In genomic region chr20:61799928-61800327, GRCh38 we compare ENCODE assay signal across 29 cellular contexts.
"Had no signal": no experiment of that assay in that cellular context is flagged by ENCODE, and none has a peak within 500 bp of the region (broad histone marks: within the 10 kb centered on the region; RNA-seq: fewer than 3 reads in every experiment).

No MANE protein-coding gene starts in this region.

- H3K27ac ChIP-seq: dorsolateral prefrontal cortex, epithelial cell of prostate, foreskin keratinocyte, gastroesophageal sphincter, heart right ventricle, parathyroid adenoma, prostate gland, right atrium auricular region, sigmoid colon, thoracic aorta, tibial nerve, upper lobe of left lung had no signal

- DNase-seq: caudate nucleus; cerebellar nuclear complex; dorsolateral prefrontal cortex; effector CD4-positive, alpha-beta T cell; endodermal cell; foreskin keratinocyte; heart right ventricle; hippocampal formation; immature natural killer cell; islet precursor cell; nephron progenitor cell; occipital lobe; sigmoid colon; stimulated activated CD4-positive, alpha-beta T cell treated with anti-CD3 and anti-CD28 coated beads, Interleukin-4, amount 100 ng/mL, for 4 hours; stimulated activated naive B cell treated with anti-CD40 and anti-IgM and Interleukin-4, amounts not matched to agents 10 μg/mL and 1 μg/mL and 100 μg/mL, for 72 hours had no signal

- H3K79me2 ChIP-seq: parathyroid adenoma had no signal

- H2AFZ ChIP-seq: parathyroid adenoma had no signal

- H3K4me3 Mint-ChIP-seq: endodermal cell; immature natural killer cell; naive thymus-derived CD8-positive, alpha-beta T cell; nephron progenitor cell; stimulated activated naive B cell treated with anti-CD40 and anti-IgM and Interleukin-4, amounts not matched to agents 10 μg/mL and 1 μg/mL and 100 μg/mL, for 72 hours; stimulated activated naive CD8-positive, alpha-beta T cell treated with anti-CD3 and anti-CD28 coated beads, Interleukin-15, Interleukin-2, amounts not matched to agents 100 ng/mL and 50 ng/mL, for 24 hours had no signal

- H3K27me3 ChIP-seq: right atrium auricular region, tibial nerve, upper lobe of left lung had no signal

- H3K27ac Mint-ChIP-seq: endodermal cell; immature natural killer cell; naive thymus-derived CD8-positive, alpha-beta T cell; nephron progenitor cell; stimulated activated naive B cell treated with anti-CD40 and anti-IgM and Interleukin-4, amounts not matched to agents 10 μg/mL and 1 μg/mL and 100 μg/mL, for 72 hours; stimulated activated naive CD8-positive, alpha-beta T cell treated with anti-CD3 and anti-CD28 coated beads, Interleukin-15, Interleukin-2, amounts not matched to agents 100 ng/mL and 50 ng/mL, for 24 hours had no signal

- H3K9me3 ChIP-seq: gastroesophageal sphincter, heart right ventricle, prostate gland, right atrium auricular region, sigmoid colon, thoracic aorta, tibial nerve, upper lobe of left lung had no signal

- H3K27me3 Mint-ChIP-seq: stimulated activated naive CD8-positive, alpha-beta T cell treated with anti-CD3 and anti-CD28 coated beads, Interleukin-15, Interleukin-2, amounts not matched to agents 100 ng/mL and 50 ng/mL, for 24 hours had no signal

- FAIRE-seq: colon, urothelium cell line had no signal

- H3K4me1 Mint-ChIP-seq: endodermal cell; immature natural killer cell; stimulated activated naive B cell treated with anti-CD40 and anti-IgM and Interleukin-4, amounts not matched to agents 10 μg/mL and 1 μg/mL and 100 μg/mL, for 72 hours had no signal

- ATAC-seq: esophagus mucosa; foreskin keratinocyte; gastroesophageal sphincter; heart right ventricle; left lobe of liver; naive thymus-derived CD8-positive, alpha-beta T cell; stimulated activated naive B cell treated with anti-CD40 and anti-IgM and Interleukin-4, amounts not matched to agents 10 μg/mL and 1 μg/mL and 100 μg/mL, for 72 hours had no signal

- H3K36me3 Mint-ChIP-seq: immature natural killer cell; naive thymus-derived CD8-positive, alpha-beta T cell; stimulated activated naive B cell treated with anti-CD40 and anti-IgM and Interleukin-4, amounts not matched to agents 10 μg/mL and 1 μg/mL and 100 μg/mL, for 72 hours had no signal

- H3K4me3 ChIP-seq: dorsolateral prefrontal cortex, gastroesophageal sphincter, heart right ventricle, prostate gland, right atrium auricular region, sigmoid colon, thoracic aorta, tibial nerve, upper lobe of left lung had no signal

- H3K36me3 ChIP-seq: gastroesophageal sphincter, heart right ventricle, prostate gland, right atrium auricular region, sigmoid colon, thoracic aorta, tibial nerve, upper lobe of left lung had no signal

- H3K4me1 ChIP-seq: foreskin keratinocyte, parathyroid adenoma, prostate gland had no signal

- H3K9ac ChIP-seq: parathyroid adenoma had no signal

- H3K9me3 Mint-ChIP-seq: endodermal cell, nephron progenitor cell had no signal
